8 cellular contexts compared by ENCODE assay signal in the genomic region with DNA sequence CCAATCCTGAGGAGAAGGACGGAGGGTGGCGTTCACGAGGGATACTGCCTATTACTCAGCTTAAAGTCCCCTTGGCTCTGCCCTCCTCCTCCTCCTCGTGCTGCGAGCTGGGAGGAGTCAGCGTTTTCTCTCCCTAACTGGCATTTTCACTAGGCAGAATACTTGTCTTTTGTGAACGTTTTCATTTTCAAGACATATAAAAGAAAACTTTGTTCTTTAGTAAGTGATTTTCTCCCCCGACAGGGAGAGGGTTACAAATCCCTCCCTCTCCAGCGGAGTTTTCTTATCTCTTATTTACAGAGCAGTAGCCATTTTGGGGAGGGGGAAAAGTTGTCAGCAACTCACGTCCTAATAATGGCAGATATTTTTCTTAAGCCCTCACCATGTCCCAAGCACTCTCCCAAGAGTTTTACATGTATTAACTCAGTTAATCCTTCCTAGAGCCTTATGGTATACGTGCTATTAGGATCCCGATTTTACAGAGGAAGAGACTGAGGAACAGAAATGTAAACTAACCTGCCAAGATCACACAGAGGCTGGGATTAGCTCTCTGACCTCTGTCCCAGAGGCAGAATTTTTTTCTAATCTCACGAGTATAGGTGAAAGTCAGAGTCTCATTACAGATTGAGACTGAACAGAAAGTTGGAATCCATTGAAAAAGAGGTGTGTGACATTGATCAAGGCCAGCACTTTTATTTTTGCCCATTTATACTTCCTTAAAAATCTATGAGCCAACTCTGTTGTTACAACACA. TPM values are rescaled to one million over a fixed set of nuclear protein-coding genes. Genes with fewer than 3 reads are reported as not detected.
A peak's percentile ranks its signal among the peaks of the same experiment; 100 is the strongest.
DNase-seq lines count a peak whose midpoint lies in the region; ATAC-seq and TF ChIP-seq lines count a peak whose summit lies in the region.

No MANE protein-coding gene starts in this region.

- no peaks in the 10 kb centered on the region for H3K9me3 ChIP-seq in thyroid gland

- H3K4me1 ChIP-seq in thyroid gland, result peaks cover 23 to 35% of the 10 kb centered on the region in 2 donors

- DNase-seq in GDM1 (lab: John Stamatoyannopoulos, UW), result peak; percentile 61
- DNase-seq in NCI-H524 treated with DMSO at 0.1 percent for 48 hours (lab: John Stamatoyannopoulos, UW), result peak; percentile 65
- peak; percentile 23 for DNase-seq in activated T-cell treated with anti-CD3 and anti-CD28 coated beads for 48 hours (ENCODE audit: low read depth)
- DNase-seq in fibroblast of gingiva (ENCODE audit: low read depth), result peak; percentile 74
- peak; percentile 86 for DNase-seq in myocyte (ENCODE audit: low read depth)
- DNase-seq in thyroid gland, result peak; percentile 74 to 81

- H3K36me3 ChIP-seq in thyroid gland, result no peaks in the 10 kb centered on the region

- peak; percentile 46 for ATAC-seq in HG02623 (IDR thresholded peaks at IDR 0.05; ENCODE audit: unreplicated experiment)
- no peak for ATAC-seq in GM21737 (IDR thresholded peaks at IDR 0.05; ENCODE audit: unreplicated experiment)

- TF ChIP-seq CTCF in thyroid gland (IDR thresholded peaks at IDR 0.05), result no peak

- peak overlapping the region; percentile 87 to 96 (median 94) for H3K27ac ChIP-seq in thyroid gland

- WGBS in thyroid gland, 2 donors, result 1% methylated on average over 13 of the region's 13 CpGs

- no peak overlapping the region for H3K4me3 ChIP-seq in thyroid gland (replicated peaks in 1 of 3)

- no peaks in the 10 kb centered on the region for H3K27me3 ChIP-seq in thyroid gland

- peak in 1 of 2 donors; percentile 80 for TF ChIP-seq POLR2A in thyroid gland (IDR thresholded peaks at IDR 0.05)

- intact Hi-C loops in thyroid gland (cut with DNase I), result no loop called here

RNA-seq across cellular contexts. Expression of a gene that starts 30.0 kb away (rescaled TPM):
- total RNA-seq in myocyte (19.9 and 25.1 TPM in 2 replicates), thyroid gland (10 to 100 TPM; 18.0 to 42.8 (median 27.8) TPM)
- 13.1 TPM for polyA plus RNA-seq in myocyte (2012)

Comparison
In these comparisons a context has a peak if more than half of its experiments do, and no peak if none do; other contexts are left out.
1. DNase-seq: peak in every context shown above with its lines; median percentile 86 in myocyte; 78 in thyroid gland; 74 in fibroblast of gingiva; 65 in NCI-H524 treated with DMSO at 0.1 percent for 48 hours; 61 in GDM1; 23 in activated T-cell treated with anti-CD3 and anti-CD28 coated beads for 48 hours.